ENCODE assay signal across 9 cellular contexts in the genomic region with DNA sequence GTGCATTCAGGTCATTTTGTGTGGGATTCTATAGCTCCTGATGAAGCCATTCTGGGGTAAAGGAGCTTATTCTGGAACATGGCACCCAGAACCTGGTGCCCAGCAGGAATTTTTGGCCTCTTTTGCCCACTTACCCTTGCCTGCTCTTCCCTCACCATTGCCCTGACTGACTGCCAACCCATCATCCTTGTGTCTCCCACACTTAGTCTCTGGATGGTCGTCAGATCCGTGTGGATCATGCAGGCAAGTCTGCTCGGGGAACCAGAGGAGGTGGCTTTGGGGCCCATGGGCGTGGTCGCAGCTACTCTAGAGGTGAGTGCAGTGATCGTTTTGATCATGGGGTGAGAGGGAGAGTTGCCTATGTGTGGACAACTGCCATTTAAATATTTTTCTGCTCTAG. TPM values are rescaled to one million over a fixed set of nuclear protein-coding genes. Genes with fewer than 3 reads are reported as not detected.
DNase-seq lines count a peak whose midpoint lies in the region; ATAC-seq, FAIRE-seq and TF ChIP-seq lines count a peak whose summit lies in the region.
"Had no signal": no experiment of that assay in that cellular context is flagged by ENCODE, and none has a peak within 500 bp of the region (broad histone marks: within the 10 kb centered on the region; RNA-seq: fewer than 3 reads in every experiment).

No MANE protein-coding gene starts in this region.

- WGBS in mesodermal cell (ENCODE audit: insufficient coverage in 2 of 2), 2 experiments, result 80 to 94% methylated on average over 3 to 5 of the region's 6 CpGs
- WGBS in testis, 2 donors, result 63% methylated on average over 4 to 6 of the region's 6 CpGs

- H3K4me1 ChIP-seq in astrocyte (ENCODE audit: insufficient read depth, low read length), result peaks cover 22% of the 10 kb centered on the region
- H3K4me1 ChIP-seq in mesodermal cell (ENCODE audit: control insufficient read depth, insufficient read depth, low read length, poor library complexity, severe bottlenecking), result peaks cover 9% of the 10 kb centered on the region
- no peaks in the 10 kb centered on the region for H3K4me1 ChIP-seq in testis

- peak overlapping the region; percentile 100 for H3K27ac Mint-ChIP-seq in astrocyte (ENCODE audit: unreplicated experiment)

- peaks cover 10% of the 10 kb centered on the region for H3K36me3 Mint-ChIP-seq in astrocyte (ENCODE audit: low read depth, unreplicated experiment)

- peak overlapping the region; percentile 100 for H3K9ac ChIP-seq in astrocyte (ENCODE audit: low read length)

- no peak overlapping the region for H2AFZ ChIP-seq in astrocyte (ENCODE audit: low read depth, low read length)

- POLR2A ChIA-PET in AG04449 (lab: Yijun Ruan, JAX), result no interaction called here
- POLR2A ChIA-PET in HEK293T (lab: Yijun Ruan, JAX), result interaction anchor here (2.9 kb wide), 1 partner anchor 19 kb away, joined by 16 read pairs; no protein-coding TSS in a partner anchor

- no peak for ATAC-seq in HG03469 (IDR thresholded peaks at IDR 0.05; ENCODE audit: unreplicated experiment)
- ATAC-seq: body of pancreas had no signal

- H3K9me3 ChIP-seq in astrocyte (ENCODE audit: insufficient read depth, low read depth, low read length) (no peaks in the 10 kb centered on the region), mesodermal cell (ENCODE audit: control insufficient read depth, low read length) (no peaks in the 10 kb centered on the region), testis (no peaks in the 10 kb centered on the region)
- H3K9me3 ChIP-seq: body of pancreas had no signal

- TF ChIP-seq POLR2A in testis (IDR thresholded peaks at IDR 0.05), result no peak

- no peak overlapping the region for H3K27ac ChIP-seq in astrocyte (ENCODE audit: low read depth, low read length)
- no peak overlapping the region for H3K27ac ChIP-seq in mesodermal cell (ENCODE audit: low read depth, low read length, severe bottlenecking)
- no peak overlapping the region for H3K27ac ChIP-seq in testis

- TF ChIP-seq CTCF in AG04449 (IDR thresholded peaks at IDR 0.05; ENCODE audit: insufficient read depth, low read length, missing control alignments) (no peak), astrocyte (IDR thresholded peaks at IDR 0.05; ENCODE audit: insufficient read depth, low read depth, low read length) (no peak), testis (IDR thresholded peaks at IDR 0.05) (no peak)

- no peak for DNase-seq in AG04449 (ENCODE audit: low read depth, low spot score)
- DNase-seq in HEK293T (ENCODE audit: extremely low spot score), result peak; percentile 1
- no peak for DNase-seq in astrocyte (ENCODE audit: low read depth)
- no peak for DNase-seq in stimulated activated CD8-positive, alpha-beta memory T cell treated with anti-CD3 and anti-CD28 coated beads, Interleukin-4, amount 100 ng/mL, for 48 hours
- DNase-seq in GM19238 (ENCODE audit: insufficient read length, low spot score), result no peak
- DNase-seq in testis, result no peak
- DNase-seq: body of pancreas had no signal

- H3K36me3 ChIP-seq in astrocyte (ENCODE audit: insufficient read depth, low read length) (peaks cover 22% of the 10 kb centered on the region), mesodermal cell (ENCODE audit: control insufficient read depth, insufficient read depth, low read length) (peaks cover 39% of the 10 kb centered on the region), testis (ENCODE audit: low read depth, missing control alignments) (no peaks in the 10 kb centered on the region)

- H3K9me3 Mint-ChIP-seq in astrocyte (ENCODE audit: unreplicated experiment), result no peaks in the 10 kb centered on the region

- H3K4me2 ChIP-seq in astrocyte (ENCODE audit: low read length), result peak overlapping the region; percentile 100

- H3K4me3 Mint-ChIP-seq in astrocyte (ENCODE audit: unreplicated experiment), result peak overlapping the region; percentile 94

- peaks cover 10% of the 10 kb centered on the region for H3K4me1 Mint-ChIP-seq in astrocyte (ENCODE audit: low read depth, unreplicated experiment)

- no peak for FAIRE-seq in astrocyte (lab: Jason Lieb, UNC)

- H3K79me2 ChIP-seq in astrocyte (ENCODE audit: insufficient read depth, low read length), result peaks cover 34% of the 10 kb centered on the region

- CTCF ChIA-PET in AG04449 (lab: Yijun Ruan, JAX) (no interaction called here), HEK293T (lab: Yijun Ruan, JAX) (no interaction called here)

- no peaks in the 10 kb centered on the region for H3K27me3 ChIP-seq in astrocyte (ENCODE audit: insufficient read depth, low read length)
- no peaks in the 10 kb centered on the region for H3K27me3 ChIP-seq in testis
- H3K27me3 ChIP-seq: body of pancreas had no signal

- H4K20me1 ChIP-seq in astrocyte (ENCODE audit: insufficient read depth, low read length), result peaks cover 39% of the 10 kb centered on the region

- peak overlapping the region; percentile 63 for H3K4me3 ChIP-seq in AG04449 (ENCODE audit: low read depth, low read length)
- peak overlapping the region; percentile 98 for H3K4me3 ChIP-seq in astrocyte (ENCODE audit: insufficient read depth, low read depth, low read length)
- H3K4me3 ChIP-seq in mesodermal cell (ENCODE audit: extremely low read depth, insufficient read depth, low read length, poor library complexity, severe bottlenecking), result peak overlapping the region; percentile 61
- H3K4me3 ChIP-seq in testis, result no peak overlapping the region

- intact Hi-C loops in testis (cut with DNase I; ENCODE audit: low total_unique reads), result no loop called here

- H3K27me3 Mint-ChIP-seq in astrocyte (ENCODE audit: low read depth, unreplicated experiment), result no peaks in the 10 kb centered on the region

TF ChIP-seq in HEK293T, 16 proteins besides CTCF, POLR2A, EP300 and RAD21:
- TF ChIP-seq FOXK2 (IDR thresholded peaks at IDR 0.05) (no peak), ELF4 (IDR thresholded peaks at IDR 0.05) (no peak), NFRKB (IDR thresholded peaks at IDR 0.05) (no peak), L3MBTL2 (conservative IDR thresholded peaks at IDR 0.05) (no peak), CTBP1 (IDR thresholded peaks at IDR 0.05; ENCODE audit: borderline replicate concordance) (no peak), LEF1 (IDR thresholded peaks at IDR 0.05; ENCODE audit: borderline replicate concordance) (no peak), ARNT (IDR thresholded peaks at IDR 0.05) (no peak), SP1 (IDR thresholded peaks at IDR 0.05) (no peak), FOXM1 (IDR thresholded peaks at IDR 0.05; ENCODE audit: borderline replicate concordance) (no peak), TARDBP (IDR thresholded peaks at IDR 0.05) (no peak), BHLHE40 (IDR thresholded peaks at IDR 0.05; ENCODE audit: borderline replicate concordance) (no peak), FOXA1 (IDR thresholded peaks at IDR 0.05) (no peak), HDGF (IDR thresholded peaks at IDR 0.05; ENCODE audit: borderline replicate concordance) (no peak), ZNF384 (IDR thresholded peaks at IDR 0.05) (no peak), SUZ12 (IDR thresholded peaks at IDR 0.05) (no peak)
- TF ChIP-seq, protein P1, sequence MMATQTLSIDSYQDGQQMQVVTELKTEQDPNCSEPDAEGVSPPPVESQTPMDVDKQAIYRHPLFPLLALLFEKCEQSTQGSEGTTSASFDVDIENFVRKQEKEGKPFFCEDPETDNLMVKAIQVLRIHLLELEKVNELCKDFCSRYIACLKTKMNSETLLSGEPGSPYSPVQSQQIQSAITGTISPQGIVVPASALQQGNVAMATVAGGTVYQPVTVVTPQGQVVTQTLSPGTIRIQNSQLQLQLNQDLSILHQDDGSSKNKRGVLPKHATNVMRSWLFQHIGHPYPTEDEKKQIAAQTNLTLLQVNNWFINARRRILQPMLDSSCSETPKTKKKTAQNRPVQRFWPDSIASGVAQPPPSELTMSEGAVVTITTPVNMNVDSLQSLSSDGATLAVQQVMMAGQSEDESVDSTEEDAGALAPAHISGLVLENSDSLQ (IDR thresholded peaks at IDR 0.05), result no peak

RNA-seq across cellular contexts. Expression of a gene that starts 1.8 kb away (rescaled TPM):
- total RNA-seq in astrocyte (264 and 265 TPM in 2 replicates), testis (100 to 1,000 TPM; 121 to 167 TPM)
- polyA plus RNA-seq in mesodermal cell (2013, experiment 1 of 2), result 166 TPM
- 139 TPM for polyA plus RNA-seq in mesodermal cell (2013, experiment 2 of 2)
- polyA plus RNA-seq in testis (ENCODE audit: insufficient read depth, low read depth, low replicate concordance), result 214 TPM

RNA-seq across cellular contexts. Expression of a gene that starts 21.2 kb away (rescaled TPM):
- total RNA-seq in astrocyte, result 63.4 and 65.4 TPM in 2 replicates
- 71.8 TPM for polyA plus RNA-seq in mesodermal cell (2013, experiment 1 of 2)
- polyA plus RNA-seq in mesodermal cell (2013, experiment 2 of 2), result 47.2 TPM
- total RNA-seq in testis, result 100 to 1,000 TPM; 109 to 148 TPM
- polyA plus RNA-seq in testis (ENCODE audit: insufficient read depth, low read depth, low replicate concordance), result 69.6 TPM

RNA-seq across cellular contexts. Expression of a gene that starts 36.6 kb away (rescaled TPM):
- total RNA-seq in astrocyte (13.1 and 13.6 TPM in 2 replicates), testis (10 to 100 TPM; 27.3 to 36.1 TPM)
- polyA plus RNA-seq in mesodermal cell (2013, experiment 1 of 2), result 9.4 TPM
- polyA plus RNA-seq in mesodermal cell (2013, experiment 2 of 2), result 7.7 TPM
- 19.3 TPM for polyA plus RNA-seq in testis (ENCODE audit: insufficient read depth, low read depth, low replicate concordance)

RNA-seq across cellular contexts. Expression of a gene that starts 54.5 kb away (rescaled TPM):
- total RNA-seq in astrocyte (50.0 and 66.0 TPM in 2 replicates), testis (10 to 100 TPM; 30.4 to 61.0 TPM)
- 157 TPM for polyA plus RNA-seq in mesodermal cell (2013, experiment 1 of 2)
- 126 TPM for polyA plus RNA-seq in mesodermal cell (2013, experiment 2 of 2)
- polyA plus RNA-seq in testis (ENCODE audit: insufficient read depth, low read depth, low replicate concordance), result 48.8 TPM

Comparison
In these comparisons a context has a peak if more than half of its experiments do, and no peak if none do; other contexts are left out.
1. H3K4me3 ChIP-seq: peak in AG04449 (single experiment), astrocyte (single experiment) and mesodermal cell (single experiment); none in testis (0 of 2).